ENCODE assay signal across 17 cellular contexts in the genomic region with DNA sequence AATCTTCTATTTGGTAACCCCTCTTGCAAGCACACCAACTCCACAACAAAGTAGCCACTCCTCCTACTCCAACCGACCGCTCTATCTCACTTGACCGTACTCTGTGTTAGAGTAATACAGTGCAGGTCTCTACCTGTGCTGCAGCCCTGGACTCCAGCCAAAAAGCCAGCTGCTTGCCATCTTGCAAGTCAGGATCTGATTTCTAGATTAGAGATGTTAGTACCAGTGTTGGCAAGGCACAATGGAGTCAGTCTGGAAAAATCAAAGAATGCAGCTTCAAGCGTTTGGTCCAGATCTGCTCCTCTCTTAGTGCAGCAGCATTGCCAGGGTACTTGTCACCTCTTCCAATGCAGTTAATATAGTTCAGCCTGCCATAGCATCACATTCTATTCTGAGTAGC.
DNase-seq lines count a peak whose midpoint lies in the region; ATAC-seq and TF ChIP-seq lines count a peak whose summit lies in the region.
"Had no signal": no experiment of that assay in that cellular context is flagged by ENCODE, and none has a peak within 500 bp of the region (broad histone marks: within the 10 kb centered on the region; RNA-seq: fewer than 3 reads in every experiment).

No MANE protein-coding gene starts in this region.

- no peak for TF ChIP-seq POLR2A in esophagus muscularis mucosa (IDR thresholded peaks at IDR 0.05; ENCODE audit: low read depth)

- no peak for TF ChIP-seq EP300 in esophagus muscularis mucosa (IDR thresholded peaks at IDR 0.05)

- WGBS in esophagus muscularis mucosa: 86% methylated on average over 4 of the region's 4 CpGs

- intact Hi-C loops in esophagus muscularis mucosa (cut with DNase I): loop anchor here (10.0 kb wide), 1 partner anchor 135 kb away; no protein-coding TSS in a partner anchor

- TF ChIP-seq CTCF in LNCaP clone FGC (IDR thresholded peaks at IDR 0.05; ENCODE audit: control insufficient read depth, extremely low read depth, insufficient read depth): no peak
- no peak for TF ChIP-seq CTCF in esophagus muscularis mucosa (IDR thresholded peaks at IDR 0.05)

- DNase-seq in COR-L47 (lab: John Stamatoyannopoulos, UW) (peak; percentile 66), LNCaP clone FGC (ENCODE audit: low read depth) (peak; percentile 49), NCI-H774 (lab: John Stamatoyannopoulos, UW) (peak; percentile 19), esophagus muscularis mucosa (ENCODE audit: extremely low spot score) (peak; percentile 88), medulla oblongata (ENCODE audit: extremely low spot score) (no peak), SJCRH30 (no peak)
- DNase-seq: activated CD8-positive, alpha-beta T cell treated with anti-CD3 and anti-CD28 coated beads, Interleukin-2, amount 10 ng/mL, durations not matched to agents 7 days and 5 days; Calu3; H7; left ventricle myocardium superior; NCI-H446 treated with DMSO at 0.1 percent for 48 hours; stimulated activated CD4-positive, alpha-beta T cell treated with anti-CD3 and anti-CD28 coated beads, Interleukin-4, amount 100 ng/mL, for 24 hours; stimulated activated CD8-positive, alpha-beta memory T cell treated with anti-CD3 and anti-CD28 coated beads, Interleukin-4, amount 100 ng/mL, for 48 hours had no signal

- ATAC-seq in HG03045 (IDR thresholded peaks at IDR 0.05; ENCODE audit: unreplicated experiment) (no peak), GM18909 (IDR thresholded peaks at IDR 0.05; ENCODE audit: poor library complexity, unreplicated experiment) (no peak)
- ATAC-seq: activated CD8-positive, alpha-beta T cell treated with anti-CD3 and anti-CD28 coated beads, Interleukin-2, amount 10 ng/mL, durations not matched to agents 7 days and 5 days; left ventricle myocardium superior had no signal

- H3K27ac ChIP-seq in esophagus muscularis mucosa (replicated peaks in 1 of 4) (no peak overlapping the region), SJCRH30 (no peak overlapping the region)
- H3K27ac ChIP-seq: Peyer's patch, suprapubic skin had no signal

- H3K4me1 ChIP-seq in esophagus muscularis mucosa (no peaks in the 10 kb centered on the region), SJCRH30 (no peaks in the 10 kb centered on the region)

- H3K27me3 ChIP-seq in esophagus muscularis mucosa (no peaks in the 10 kb centered on the region), SJCRH30 (no peaks in the 10 kb centered on the region)
- H3K27me3 ChIP-seq: Peyer's patch, suprapubic skin had no signal

- H3K4me3 ChIP-seq in LNCaP clone FGC (ENCODE audit: low read depth, low read length) (no peak overlapping the region), esophagus muscularis mucosa (no peak overlapping the region), SJCRH30 (no peak overlapping the region)
- H3K4me3 ChIP-seq: Peyer's patch, suprapubic skin had no signal

- H3K9me3 ChIP-seq in esophagus muscularis mucosa (no peaks in the 10 kb centered on the region), SJCRH30 (replicated peaks) (no peaks in the 10 kb centered on the region)
- H3K9me3 ChIP-seq: Peyer's patch, suprapubic skin had no signal

- H3K36me3 ChIP-seq in esophagus muscularis mucosa (no peaks in the 10 kb centered on the region), SJCRH30 (no peaks in the 10 kb centered on the region)
- H3K36me3 ChIP-seq: Peyer's patch, suprapubic skin had no signal

Comparison
In these comparisons a context has a peak if more than half of its experiments do, and no peak if none do; other contexts are left out.
1. DNase-seq: peak in COR-L47 (single experiment), LNCaP clone FGC (single experiment), NCI-H774 (single experiment) and esophagus muscularis mucosa (single experiment); none in medulla oblongata (single experiment) and SJCRH30 (0 of 2).